ENCODE assay signal across 13 cellular contexts in genomic region chr5:122264610-122265009, GRCh38. TPM values are rescaled to one million over a fixed set of nuclear protein-coding genes. Genes with fewer than 3 reads are reported as not detected.
"Had no signal": no experiment of that assay in that cellular context is flagged by ENCODE, and none has a peak within 500 bp of the region (broad histone marks: within the 10 kb centered on the region; RNA-seq: fewer than 3 reads in every experiment).

No MANE protein-coding gene starts in this region.

- H3K27me3 ChIP-seq: adrenal gland, gastrocnemius medialis, heart left ventricle, sigmoid colon had no signal

- H3K4me3 ChIP-seq: adrenal gland, gastrocnemius medialis, heart left ventricle, lung, sigmoid colon had no signal

- DNase-seq: activated CD4-positive, alpha-beta T cell treated with anti-CD3 and anti-CD28 coated beads for 36 hours; activated CD4-positive, alpha-beta T cell treated with anti-CD3 and anti-CD28 coated beads, Interleukin-2, amount 50 U/mL, for 48 hours; activated gamma-delta T cell; adrenal gland; effector CD4-positive, alpha-beta T cell; gastrocnemius medialis; heart left ventricle; sigmoid colon; stimulated activated naive B cell treated with anti-CD40 and anti-IgM and Interleukin-4, amounts not matched to agents 10 μg/mL and 1 μg/mL and 100 μg/mL, for 72 hours; WERI-Rb-1 had no signal

- H3K36me3 ChIP-seq: adrenal gland, gastrocnemius medialis, heart left ventricle, sigmoid colon, WERI-Rb-1 had no signal

RNA-seq across cellular contexts. Expression of gene SNCAIP, which starts 47.4 kb away (rescaled TPM):
- total RNA-seq: activated CD4-positive, alpha-beta T cell treated with anti-CD3 and anti-CD28 coated beads for 36 hours; natural killer cell treated with Interleukin-12 subunit alpha and Interleukin-12 subunit beta and Interleukin-15 and Interleukin-18, amount 100 ng/mL, for 72 hours; T-helper 2 cell treated with Interferon-gamma antibody and Interleukin-4, amounts not matched to agents 100 ng/mL and 5 ng/mL, for 36 hours had no signal
